12 cellular contexts compared by ENCODE assay signal in the genomic region with DNA sequence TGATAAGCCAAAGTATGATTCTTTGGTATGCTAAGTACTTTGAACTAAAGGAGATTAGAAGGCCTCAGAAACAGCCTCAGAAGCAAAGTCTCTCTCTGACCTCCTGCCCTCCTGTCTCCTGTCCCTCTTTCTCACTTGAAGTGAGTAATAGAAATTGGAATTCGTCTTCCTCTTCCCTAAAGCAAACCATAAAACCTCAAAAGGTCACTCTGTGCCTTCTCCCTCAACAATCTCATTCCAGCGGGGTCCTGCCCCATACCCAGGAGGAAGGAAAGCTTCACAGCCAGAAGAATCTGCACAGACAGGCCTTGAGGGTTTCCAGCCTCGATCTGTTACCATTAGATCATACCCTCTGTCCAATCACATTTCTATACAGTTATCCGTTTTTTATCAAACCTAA.
DNase-seq lines count a peak whose midpoint lies in the region; ATAC-seq, FAIRE-seq and TF ChIP-seq lines count a peak whose summit lies in the region.
"Had no signal": no experiment of that assay in that cellular context is flagged by ENCODE, and none has a peak within 500 bp of the region (broad histone marks: within the 10 kb centered on the region; RNA-seq: fewer than 3 reads in every experiment).

No MANE protein-coding gene starts in this region.

- DNase-seq in AG04449 (ENCODE audit: low read depth, low spot score) (peak; percentile 9), HTR-8/SVneo (ENCODE audit: insufficient read length, low spot score) (peak; percentile 20), brain microvascular endothelial cell (peak; percentile 86), islet precursor cell (peak; percentile 84), NCI-H524 (lab: John Stamatoyannopoulos, UW) (no peak), CD1c-positive myeloid dendritic cell (ENCODE audit: extremely low spot score) (no peak)
- DNase-seq: NCI-H2107, substantia nigra had no signal

- no peak overlapping the region for H3K27ac ChIP-seq in brain microvascular endothelial cell
- H3K27ac ChIP-seq: esophagus muscularis mucosa had no signal

- no peaks in the 10 kb centered on the region for H3K36me3 ChIP-seq in brain microvascular endothelial cell (replicated peaks)
- H3K36me3 ChIP-seq: esophagus muscularis mucosa had no signal

- CTCF ChIA-PET in AG04449 (lab: Yijun Ruan, JAX) = no interaction called here

- in situ Hi-C loops in brain microvascular endothelial cell (cut with HindIII; ENCODE audit: low pct_ligation_motif_present, low sequenced_read_pairs) = no loop called here

- POLR2A ChIA-PET in AG04449 (lab: Yijun Ruan, JAX) = no interaction called here

- H3K4me3 ChIP-seq in AG04449 (ENCODE audit: low read depth, low read length) = no peak overlapping the region
- H3K4me3 ChIP-seq in brain microvascular endothelial cell (ENCODE audit: low read depth, low read length) = no peak overlapping the region
- H3K4me3 ChIP-seq: esophagus muscularis mucosa had no signal

- no peak for FAIRE-seq in HTR-8/SVneo (lab: Jason Lieb, UNC)

- ATAC-seq in GM19035 (IDR thresholded peaks at IDR 0.05; ENCODE audit: unreplicated experiment) = no peak
- ATAC-seq in HG02840 (IDR thresholded peaks at IDR 0.05; ENCODE audit: low FRiP score, unreplicated experiment) = no peak
- ATAC-seq: Panc1 had no signal

- H3K27me3 ChIP-seq in brain microvascular endothelial cell (replicated peaks) = no peaks in the 10 kb centered on the region
- H3K27me3 ChIP-seq: esophagus muscularis mucosa had no signal

- TF ChIP-seq CTCF in AG04449 (IDR thresholded peaks at IDR 0.05; ENCODE audit: insufficient read depth, low read length, missing control alignments) (no peak), brain microvascular endothelial cell (IDR thresholded peaks at IDR 0.05; ENCODE audit: low read depth, low read length, missing control alignments) (no peak)

Comparison
In these comparisons a context has a peak if more than half of its experiments do, and no peak if none do; other contexts are left out.
1. DNase-seq: peak in AG04449 (single experiment), HTR-8/SVneo (single experiment), brain microvascular endothelial cell (single experiment) and islet precursor cell (single experiment); none in NCI-H524 (0 of 2) and CD1c-positive myeloid dendritic cell (single experiment).